8 cellular contexts compared by ENCODE assay signal in genomic region chr6:108117427-108118358, GRCh38. TPM values are rescaled to one million over a fixed set of nuclear protein-coding genes. Genes with fewer than 3 reads are reported as not detected.
DNase-seq lines count a peak whose midpoint lies in the region; ATAC-seq, FAIRE-seq and TF ChIP-seq lines count a peak whose summit lies in the region.

No MANE protein-coding gene starts in this region.

- BruUV-seq in A673 (replicated peaks; lab: Mats Ljungman, UMichigan) = no TSS peak

- peaks cover 29% of the 10 kb centered on the region for H3K4me1 ChIP-seq in A673 (ENCODE audit: insufficient read depth, low read length, poor library complexity, severe bottlenecking)
- H3K4me1 ChIP-seq in NT2/D1 (ENCODE audit: insufficient read depth, insufficient read length) = peaks cover 12% of the 10 kb centered on the region
- H3K4me1 ChIP-seq in subcutaneous abdominal adipose tissue (ENCODE audit: control insufficient read depth in 5 of 5, insufficient read depth in 5 of 5, low read length in 5 of 5) = peaks cover 6 to 61% (median 56%) of the 10 kb centered on the region in 5 donors

- H3K27me3 ChIP-seq in A673 (replicated peaks; ENCODE audit: insufficient read depth, low read depth, low read length, poor library complexity) = peaks cover 80% of the 10 kb centered on the region
- H3K27me3 ChIP-seq in NT2/D1 (ENCODE audit: insufficient read depth, insufficient read length) = peaks cover 92% of the 10 kb centered on the region
- peaks cover 46% of the 10 kb centered on the region for H3K27me3 ChIP-seq in bronchial epithelial cell (ENCODE audit: control insufficient read depth, insufficient read depth, low read length)
- H3K27me3 ChIP-seq in subcutaneous abdominal adipose tissue (ENCODE audit: control insufficient read depth in 5 of 5, insufficient read depth in 4 of 5, low read length in 5 of 5) = peaks cover 32 to 56% (median 53%) of the 10 kb centered on the region in 5 donors

- H3K9ac ChIP-seq in NT2/D1 (ENCODE audit: insufficient read length, low read depth) (no peak overlapping the region), subcutaneous abdominal adipose tissue (ENCODE audit: low read length in 5 of 5) (peak overlapping the region in 3 of 5 donors; percentile 18 to 53 (median 28))

- intact Hi-C loops in A673 (cut with micrococcal nuclease; ENCODE audit: unreplicated experiment) = loop anchor here (5.0 to 10.0 kb wide), 2 partner anchors 145 to 957 kb away; partner anchors contain the start of gene SNX3

- H3K36me3 ChIP-seq in A673 (ENCODE audit: insufficient read depth, low read length, poor library complexity, severe bottlenecking) = no peaks in the 10 kb centered on the region
- H3K36me3 ChIP-seq in NT2/D1 (ENCODE audit: insufficient read depth, insufficient read length, low read length) = no peaks in the 10 kb centered on the region
- no peaks in the 10 kb centered on the region for H3K36me3 ChIP-seq in bronchial epithelial cell (ENCODE audit: control insufficient read depth, insufficient read depth, low read length)
- H3K36me3 ChIP-seq in subcutaneous abdominal adipose tissue (ENCODE audit: control insufficient read depth in 5 of 5, insufficient read depth in 5 of 5, low read length in 5 of 5) = no peaks in the 10 kb centered on the region

- TF ChIP-seq CTCF in A673 (conservative IDR thresholded peaks at IDR 0.05; ENCODE audit: low read depth, low read length) = no peak
- no peak for TF ChIP-seq CTCF in bronchial epithelial cell (IDR thresholded peaks at IDR 0.05; ENCODE audit: insufficient read depth, low read length, severe bottlenecking)

- DNase-seq in A673 (ENCODE audit: low spot score) (no peak), GM18507 (ENCODE audit: extremely low spot score, insufficient read length, low read depth) (no peak), NT2/D1 (ENCODE audit: low read depth, low spot score) (no peak), bronchial epithelial cell (ENCODE audit: low read depth) (no peak), left lobe of liver (ENCODE audit: low spot score) (no peak), cerebellar nuclear complex (lab: John Stamatoyannopoulos, UW) (no peak)

- H3K9me3 ChIP-seq in A673 (ENCODE audit: low read depth, low read length, poor library complexity, severe bottlenecking) = no peaks in the 10 kb centered on the region
- H3K9me3 ChIP-seq in NT2/D1 (ENCODE audit: insufficient read depth, low read length) = no peaks in the 10 kb centered on the region
- H3K9me3 ChIP-seq in subcutaneous abdominal adipose tissue (ENCODE audit: control insufficient read depth in 5 of 5, low read length in 5 of 5) = no peaks in the 10 kb centered on the region

- H3K27ac ChIP-seq in A673 (ENCODE audit: low read depth, low read length, poor library complexity, severe bottlenecking) = no peak overlapping the region
- no peak overlapping the region for H3K27ac ChIP-seq in subcutaneous abdominal adipose tissue (ENCODE audit: low read depth, low read length)

- H3K4me3 ChIP-seq in A673 (ENCODE audit: low read depth, low read length, poor library complexity, severe bottlenecking) (peak overlapping the region; percentile 47), NT2/D1 (ENCODE audit: insufficient read length, low read depth) (peak overlapping the region; percentile 28), bronchial epithelial cell (ENCODE audit: low read depth, low read length) (peak overlapping the region; percentile 37), subcutaneous abdominal adipose tissue (ENCODE audit: low read depth in 1 of 5, low read length in 5 of 5) (peak overlapping the region; percentile 41 to 86 (median 81))

- ATAC-seq in left lobe of liver = peak; percentile 50
- ATAC-seq in HG02970 (IDR thresholded peaks at IDR 0.05; ENCODE audit: low FRiP score, unreplicated experiment) = no peak

- CTCF ChIA-PET in A673 (lab: Charles Lee) = no interaction called here

- FAIRE-seq in GM18507 (lab: Jason Lieb, UNC) = peak; percentile 44
- no peak for FAIRE-seq in bronchial epithelial cell (lab: Jason Lieb, UNC)

- POLR2A ChIA-PET in A673 (lab: Charles Lee; ENCODE audit: low non-redundant PET) = no interaction called here

RNA-seq across cellular contexts. Expression of gene OSTM1, which starts 43.2 kb away (rescaled TPM):
- total RNA-seq in A673 (2021) = 19.7 and 23.8 TPM in 2 replicates
- total RNA-seq in bronchial epithelial cell = 36.7 and 142 TPM in 2 replicates
- total RNA-seq in left lobe of liver = 18.9 TPM

RNA-seq across cellular contexts. Expression of gene NR2E1, which starts 48.1 kb away (rescaled TPM):
- not detected in 2 replicates for total RNA-seq in A673 (2021)
- total RNA-seq in bronchial epithelial cell = not detected in 2 replicates
- total RNA-seq in left lobe of liver = not detected

Comparison
In these comparisons a context has a peak if more than half of its experiments do, and no peak if none do; other contexts are left out.
1. H3K4me3 ChIP-seq: peak in every context shown above with its lines; median percentile 81 in subcutaneous abdominal adipose tissue; 47 in A673; 37 in bronchial epithelial cell; 28 in NT2/D1.